Comparison of ENCODE assay signal across 19 cellular contexts in the genomic region with DNA sequence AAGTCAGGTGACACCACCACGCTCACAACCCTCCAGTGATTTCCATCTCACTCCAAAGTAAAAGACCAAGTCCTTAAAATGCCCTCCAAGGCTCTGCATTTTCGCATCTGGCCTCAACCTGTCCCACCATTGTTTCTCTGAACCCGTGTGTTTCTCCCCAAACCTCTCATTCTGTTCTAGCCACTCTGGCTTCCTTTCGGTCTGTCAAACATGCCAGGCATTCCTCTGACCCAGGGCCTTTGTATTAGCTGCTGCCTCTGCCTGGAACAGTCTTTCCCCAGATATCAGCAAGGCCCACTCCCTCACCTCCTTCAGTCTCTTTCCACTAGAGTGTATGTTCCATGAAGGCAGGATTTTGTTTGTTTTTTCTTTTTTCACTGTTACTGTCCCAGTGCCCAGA. TPM values are rescaled to one million over a fixed set of nuclear protein-coding genes. Genes with fewer than 3 reads are reported as not detected.
DNase-seq lines count a peak whose midpoint lies in the region; FAIRE-seq and TF ChIP-seq lines count a peak whose summit lies in the region.
"Had no signal": no experiment of that assay in that cellular context is flagged by ENCODE, and none has a peak within 500 bp of the region (broad histone marks: within the 10 kb centered on the region; RNA-seq: fewer than 3 reads in every experiment).

No MANE protein-coding gene starts in this region.

- H3K27ac Mint-ChIP-seq in immature natural killer cell, result peak overlapping the region in 1 of 6 donors; percentile 22
- H3K27ac Mint-ChIP-seq: CD4-positive, alpha-beta T cell had no signal

- WGBS in HUES64, result 74% methylated on average over 4 of the region's 4 CpGs
- 77% methylated on average over 4 of the region's 4 CpGs; no CpG with 5 or more reads in 1 of the 2 experiments for WGBS in H1 (ENCODE audit: extremely low coverage in 1 of 2, insufficient coverage in 1 of 2, insufficient read length in 1 of 2, insufficient replicate concordance in 2 of 2, low coverage in 1 of 2, low lambda C conversion rate in 2 of 2, missing lambda C conversion rate in 1 of 2), 2 experiments
- no CpG with 5 or more reads among the region's 4 CpGs for WGBS in mesendoderm (ENCODE audit: extremely low coverage, insufficient coverage, low lambda C conversion rate)

- H2BK120ac ChIP-seq in H1 (replicated peaks; ENCODE audit: low read depth, low read length) (no peak overlapping the region), mesendoderm (ENCODE audit: low read depth, low read length) (no peak overlapping the region)

- H3K27me3 Mint-ChIP-seq in immature natural killer cell (ENCODE audit: low read depth in 3 of 3), result no peaks in the 10 kb centered on the region
- H3K27me3 Mint-ChIP-seq: CD4-positive, alpha-beta T cell had no signal

- no peaks in the 10 kb centered on the region for H4K20me1 ChIP-seq in H1 (replicated peaks in 1 of 2; ENCODE audit: control insufficient read depth in 1 of 2, insufficient read depth in 2 of 2, low read length in 2 of 2)
- H4K20me1 ChIP-seq: BLaER1 had no signal

- H4K8ac ChIP-seq in H1 (ENCODE audit: extremely low read depth, insufficient read depth, low read length), result no peak overlapping the region
- H4K8ac ChIP-seq in mesendoderm (ENCODE audit: low read depth, low read length), result no peak overlapping the region

- peaks cover 13 to 17% (median 15%) of the 10 kb centered on the region in 3 donors for H3K36me3 Mint-ChIP-seq in immature natural killer cell

- DNase-seq in GM19239 (ENCODE audit: insufficient read length, low spot score), result no peak
- peak; percentile 29 to 49 for DNase-seq in H1 (ENCODE audit: low read depth in 1 of 2, low spot score in 2 of 2)
- DNase-seq in mesendoderm, result peak; percentile 76
- no peak for DNase-seq in immature natural killer cell
- DNase-seq in NAMALWA (ENCODE audit: low spot score), result no peak
- no peak for DNase-seq in NCI-H524 treated with DMSO at 0.1 percent for 48 hours (lab: John Stamatoyannopoulos, UW)
- DNase-seq: CD4-positive, alpha-beta T cell; DMS53; GDM1; KBM-7; MG63; NCI-H2029; Right ventricle myocardium superior; RPMI8226 had no signal

- peak overlapping the region; percentile 31; the same call in 1 of the 2 replicates for H3K27ac ChIP-seq in HUES64 (ENCODE audit: low read depth, low read length)
- no peak overlapping the region for H3K27ac ChIP-seq in H1 (ENCODE audit: low read depth, low read length)
- H3K27ac ChIP-seq in mesendoderm (ENCODE audit: low read depth, low read length), result no peak overlapping the region
- H3K27ac ChIP-seq: BLaER1, SJSA1 had no signal

- no peak overlapping the region for H3K4me3 Mint-ChIP-seq in immature natural killer cell
- H3K4me3 Mint-ChIP-seq: CD4-positive, alpha-beta T cell had no signal

- no peak overlapping the region for H2BK20ac ChIP-seq in H1 (ENCODE audit: low read length)

- no peak overlapping the region for H3K14ac ChIP-seq in H1 (ENCODE audit: insufficient read length)

- H4K5ac ChIP-seq in H1 (ENCODE audit: insufficient read length, low read depth, low read length) (no peak overlapping the region), mesendoderm (ENCODE audit: low read length) (no peak overlapping the region)

- H3K4me1 Mint-ChIP-seq in immature natural killer cell, result peaks cover 19% of the 10 kb centered on the region in 2 donors

- H3K79me2 ChIP-seq in H1 (ENCODE audit: control insufficient read depth in 1 of 2, insufficient read depth in 2 of 2, low read length in 2 of 2), result no peaks in the 10 kb centered on the region
- no peaks in the 10 kb centered on the region for H3K79me2 ChIP-seq in mesendoderm (ENCODE audit: control insufficient read depth, insufficient read depth, low read length)

- no peak overlapping the region for H3K4me3 ChIP-seq in HUES64 (ENCODE audit: low read length)
- H3K4me3 ChIP-seq in H1 (ENCODE audit: extremely low read depth in 1 of 4, insufficient read depth in 2 of 4, low read depth in 3 of 4, low read length in 4 of 4), result no peak overlapping the region; a peak in 1 of 8 replicates
- no peak overlapping the region for H3K4me3 ChIP-seq in mesendoderm (ENCODE audit: low read length)
- H3K4me3 ChIP-seq: BLaER1, GM12878, MG63, SJSA1 had no signal

- H2BK5ac ChIP-seq in H1 (ENCODE audit: low read depth, low read length) (0 out of 2 replicates have a peak overlapping the region, but pooled peaks have one; percentile 8), mesendoderm (ENCODE audit: low read length) (no peak overlapping the region)

- H3K9ac ChIP-seq in HUES64 (ENCODE audit: low read depth, low read length) (no peak overlapping the region), H1 (replicated peaks in 1 of 4; ENCODE audit: extremely low read depth in 1 of 4, low read depth in 3 of 4, low read length in 3 of 4) (no peak overlapping the region), mesendoderm (ENCODE audit: low read length) (no peak overlapping the region)
- H3K9ac ChIP-seq: BLaER1 had no signal

- no peak overlapping the region for H2BK15ac ChIP-seq in H1 (ENCODE audit: low read length)
- no peak overlapping the region for H2BK15ac ChIP-seq in mesendoderm (replicated peaks; ENCODE audit: low read depth)

- H2BK12ac ChIP-seq in H1 (ENCODE audit: low read depth, low read length), result no peak overlapping the region

- peak; percentile 21 for FAIRE-seq in GM19239 (lab: Jason Lieb, UNC)
- peak; percentile 57 for FAIRE-seq in H1 (lab: Jason Lieb, UNC)
- FAIRE-seq: D721Med, GM12878 had no signal

- H3K4me1 ChIP-seq in HUES64 (ENCODE audit: insufficient read depth, low read length) (peaks cover 1% of the 10 kb centered on the region), H1 (replicated peaks in 1 of 4; ENCODE audit: control insufficient read depth in 3 of 4, insufficient read depth in 4 of 4, low read length in 3 of 4) (peaks cover 0 to 4% (median 3%) of the 10 kb centered on the region in 4 experiments; a peak in 5 of 7 replicates), mesendoderm (ENCODE audit: control insufficient read depth, low read depth, low read length) (no peaks in the 10 kb centered on the region)
- H3K4me1 ChIP-seq: BLaER1, SJSA1 had no signal

- POLR2A ChIA-PET in H1 (lab: Charles Lee; ENCODE audit: partially characterized antibody), result interaction anchor here (1.8 kb wide), 1 partner anchor 9 kb away, joined by 5 read pairs; no protein-coding TSS in a partner anchor

- no peaks in the 10 kb centered on the region for H3K23me2 ChIP-seq in H1 (ENCODE audit: low read depth, low read length)

- H3K4me2 ChIP-seq in H1 (ENCODE audit: insufficient read depth in 1 of 2, low read depth in 2 of 2, low read length in 2 of 2), result no peak overlapping the region; a peak in 1 of 4 replicates
- H3K4me2 ChIP-seq in mesendoderm (ENCODE audit: low read length), result no peak overlapping the region
- H3K4me2 ChIP-seq: BLaER1 had no signal

- H3K9me3 Mint-ChIP-seq in immature natural killer cell, result no peaks in the 10 kb centered on the region
- H3K9me3 Mint-ChIP-seq: CD4-positive, alpha-beta T cell had no signal

- no peak overlapping the region for H4K91ac ChIP-seq in H1 (replicated peaks; ENCODE audit: insufficient read length, low read length)

- H2AFZ ChIP-seq in H1 (ENCODE audit: low read length), result no peak overlapping the region

- no peaks in the 10 kb centered on the region for H3K79me1 ChIP-seq in H1 (ENCODE audit: low read depth, low read length)
- no peaks in the 10 kb centered on the region for H3K79me1 ChIP-seq in mesendoderm (ENCODE audit: low read length)

- no peak for TF ChIP-seq RAD21 in H1 (IDR thresholded peaks at IDR 0.05 in 1 of 2, conservative IDR thresholded peaks at IDR 0.05 in 1 of 2; ENCODE audit: low read depth in 2 of 2, low read length in 2 of 2)

- no peaks in the 10 kb centered on the region for H3K9me3 ChIP-seq in HUES64 (ENCODE audit: insufficient read depth, low read depth, low read length)
- H3K9me3 ChIP-seq in H1 (ENCODE audit: insufficient read depth in 2 of 2, low read depth in 1 of 2, low read length in 1 of 2), result no peaks in the 10 kb centered on the region

- CTCF ChIA-PET in H1 (lab: Charles Lee; ENCODE audit: partially characterized antibody), result interaction anchor here (0.7 to 1.9 kb wide), 3 partner anchors 10 to 13 kb away, joined by 3 to 8 read pairs (median 3); no protein-coding TSS in a partner anchor

- no peak overlapping the region for H3K18ac ChIP-seq in H1 (ENCODE audit: extremely low read depth, low read length)
- no peak overlapping the region for H3K18ac ChIP-seq in mesendoderm (ENCODE audit: low read length)

- TF ChIP-seq POLR2A in H1 (IDR thresholded peaks at IDR 0.05; ENCODE audit: control extremely low read depth in 1 of 2, low read depth in 2 of 2, low read length in 2 of 2), result no peak

- peaks cover 5% of the 10 kb centered on the region; the same call in 1 of the 2 replicates for H3K36me3 ChIP-seq in HUES64 (ENCODE audit: insufficient read depth, low read length)
- no peaks in the 10 kb centered on the region for H3K36me3 ChIP-seq in H1 (ENCODE audit: control insufficient read depth in 2 of 4, insufficient read depth in 4 of 4, low read length in 3 of 4)
- H3K36me3 ChIP-seq in mesendoderm (ENCODE audit: control insufficient read depth, insufficient read depth, low read length), result no peaks in the 10 kb centered on the region

- H2AK5ac ChIP-seq in H1 (ENCODE audit: low read depth, low read length) (no peak overlapping the region), mesendoderm (ENCODE audit: low read length) (no peak overlapping the region)

- no peak for TF ChIP-seq CTCF in H1 (IDR thresholded peaks at IDR 0.05; ENCODE audit: control extremely low read depth in 1 of 3, insufficient read depth in 1 of 3, low read depth in 1 of 3, low read length in 3 of 3)

- H3K23ac ChIP-seq in H1 (ENCODE audit: insufficient read length), result no peak overlapping the region
- no peak overlapping the region for H3K23ac ChIP-seq in mesendoderm (ENCODE audit: low read length)

- H3K56ac ChIP-seq in H1 (replicated peaks; ENCODE audit: insufficient read length, low read depth, low read length), result no peak overlapping the region
- H3K56ac ChIP-seq in mesendoderm (ENCODE audit: low read length), result no peak overlapping the region

- no peak for TF ChIP-seq EP300 in H1 (IDR thresholded peaks at IDR 0.05; ENCODE audit: borderline replicate concordance in 1 of 2, low read depth in 2 of 2, low read length in 2 of 2)

- no peak overlapping the region for H3K4ac ChIP-seq in H1 (replicated peaks; ENCODE audit: insufficient read length, low read depth, low read length)
- H3K4ac ChIP-seq in mesendoderm (ENCODE audit: low read depth, low read length), result no peak overlapping the region

- H3K27me3 ChIP-seq in HUES64 (ENCODE audit: insufficient read depth, low read length), result no peaks in the 10 kb centered on the region
- H3K27me3 ChIP-seq in H1 (replicated peaks in 1 of 4; ENCODE audit: control insufficient read depth in 3 of 4, extremely low read depth in 1 of 4, insufficient read depth in 3 of 4, low read length in 3 of 4), result no peaks in the 10 kb centered on the region
- H3K27me3 ChIP-seq in mesendoderm (ENCODE audit: insufficient read depth, low read length, poor library complexity), result no peaks in the 10 kb centered on the region
- H3K27me3 ChIP-seq: BLaER1, MG63, SJSA1 had no signal

RNA-seq across cellular contexts. Expression of gene MAP2K5, which starts 16.0 kb away (rescaled TPM):
- 11.9 TPM for polyA plus RNA-seq in HUES64 (2013, experiment 1 of 2)
- 22.9 TPM for polyA plus RNA-seq in HUES64 (2013, experiment 2 of 2)
- 13.8 and 15.8 TPM in 2 replicates for total RNA-seq in H1 (2021; fragmentation: NEBNext Ultra II Directional; extraction: Animal tissue kit (Norgen Biotek cat#: 25700))
- 4.4 and 6.9 TPM in 2 replicates for polyA plus RNA-seq in H1 (2011; rRNA removed)
- polyA plus RNA-seq in H1 (2011; cell fraction: cytosol; rRNA removed), result 3.5 TPM
- polyA plus RNA-seq in H1 (2011; cell fraction: nucleus; rRNA removed), result 10.7 TPM
- 11.0 to 14.2 TPM (median 11.1 TPM) in 4 replicates for polyA plus RNA-seq in H1 (2012, experiment 1 of 2)
- polyA plus RNA-seq in H1 (2012, experiment 2 of 2), result 19.4 TPM
- polyA plus RNA-seq in H1 (2013, experiment 1 of 2), result 12.1 TPM
- polyA plus RNA-seq in H1 (2013, experiment 2 of 2), result 12.1 TPM
- polyA minus RNA-seq in H1 (2011; rRNA and poly(A)+ RNA removed), result 7.2 and 8.3 TPM in 2 replicates
- 6.9 TPM for polyA minus RNA-seq in H1 (2011; cell fraction: cytosol; rRNA and poly(A)+ RNA removed)
- 24.8 TPM for polyA minus RNA-seq in H1 (2011; cell fraction: nucleus; rRNA and poly(A)+ RNA removed)
- 8.3 TPM for polyA plus RNA-seq in mesendoderm (2013, experiment 1 of 2)
- polyA plus RNA-seq in mesendoderm (2013, experiment 2 of 2), result 8.6 TPM
- polyA plus RNA-seq in immature natural killer cell, result 10 to 100 TPM; 12.4 to 21.7 (median 16.0) TPM

RNA-seq across cellular contexts. Expression of gene C15orf61, which starts 37.6 kb away (rescaled TPM):
- polyA plus RNA-seq in HUES64 (2013, experiment 1 of 2), result 1.3 TPM
- polyA plus RNA-seq in HUES64 (2013, experiment 2 of 2), result 2.5 TPM
- 2.0 and 3.0 TPM in 2 replicates for total RNA-seq in H1 (2021; fragmentation: NEBNext Ultra II Directional; extraction: Animal tissue kit (Norgen Biotek cat#: 25700))
- polyA plus RNA-seq in H1 (2011; rRNA removed), result 1.7 and 2.1 TPM in 2 replicates
- polyA plus RNA-seq in H1 (2011; cell fraction: cytosol; rRNA removed), result 1.2 TPM
- polyA plus RNA-seq in H1 (2011; cell fraction: nucleus; rRNA removed), result 1.3 TPM
- polyA plus RNA-seq in H1 (2012, experiment 1 of 2), result 0.88 to 1.8 TPM (median 1.0 TPM) in 4 replicates
- 0.46 TPM for polyA plus RNA-seq in H1 (2012, experiment 2 of 2)
- 1.8 TPM for polyA plus RNA-seq in H1 (2013, experiment 1 of 2)
- polyA plus RNA-seq in H1 (2013, experiment 2 of 2), result 2.7 TPM
- 1.1 and 2.0 TPM in 2 replicates for polyA minus RNA-seq in H1 (2011; rRNA and poly(A)+ RNA removed)
- polyA minus RNA-seq in H1 (2011; cell fraction: cytosol; rRNA and poly(A)+ RNA removed), result 0.37 TPM
- 3.9 TPM for polyA minus RNA-seq in H1 (2011; cell fraction: nucleus; rRNA and poly(A)+ RNA removed)
- 3.1 TPM for polyA plus RNA-seq in mesendoderm (2013, experiment 1 of 2)
- 2.7 TPM for polyA plus RNA-seq in mesendoderm (2013, experiment 2 of 2)
- polyA plus RNA-seq in immature natural killer cell, result 1 to 10 TPM; 9.2 to 9.8 (median 9.6) TPM

Comparison
In these comparisons a context has a peak if more than half of its experiments do, and no peak if none do; other contexts are left out.
1. DNase-seq: peak in H1 (2 of 2) and mesendoderm (single experiment); none in GM19239 (single experiment), immature natural killer cell (0 of 3), NAMALWA (single experiment) and NCI-H524 treated with DMSO at 0.1 percent for 48 hours (single experiment).